In the genomic region with DNA sequence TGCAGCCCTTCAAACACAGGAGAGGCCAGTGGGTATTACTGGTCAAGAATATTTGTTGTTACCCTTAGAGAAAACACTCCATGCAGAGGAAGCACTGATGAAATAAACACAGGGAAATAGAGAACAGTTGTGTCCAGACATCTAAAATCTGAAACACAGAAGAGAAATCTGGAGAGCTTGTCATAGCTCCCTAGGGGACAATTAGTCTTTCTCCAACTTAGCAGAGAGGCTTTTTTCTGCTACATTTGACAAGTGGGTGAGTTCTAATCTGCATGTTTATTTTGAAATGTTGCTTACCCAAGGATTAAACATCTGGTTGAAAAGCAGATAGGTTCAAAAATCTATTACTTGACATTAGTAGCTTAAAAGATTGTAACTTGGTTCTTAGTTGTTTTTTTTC, we compare ENCODE assay signal across 15 cellular contexts.
"Had no signal": no experiment of that assay in that cellular context is flagged by ENCODE, and none has a peak within 500 bp of the region (broad histone marks: within the 10 kb centered on the region; RNA-seq: fewer than 3 reads in every experiment).

No MANE protein-coding gene starts in this region.

- H3K4me1 ChIP-seq: esophagus muscularis mucosa, pancreas had no signal

- H3K27me3 Mint-ChIP-seq: activated naive CD8-positive, alpha-beta T cell treated with anti-CD3 and anti-CD28 coated beads, Interleukin-2, amount 10 ng/mL, durations not matched to agents 7 days and 5 days; stimulated activated naive CD8-positive, alpha-beta T cell treated with anti-CD3 and anti-CD28 coated beads, Interleukin-15, amount 100 ng/mL, for 72 hours; type B pancreatic cell had no signal

- H3K9me3 ChIP-seq: esophagus muscularis mucosa, pancreas had no signal

- DNase-seq: activated CD4-positive, alpha-beta T cell treated with anti-CD3 and anti-CD28 coated beads, Interleukin-2, amount 50 U/mL, for 4 hours; activated CD4-positive, CD25-positive, alpha-beta regulatory T cell treated with anti-CD3 and anti-CD28 coated beads, Interleukin-2, amount 50 U/mL, for 72 hours; activated naive CD4-positive, alpha-beta T cell; activated naive CD8-positive, alpha-beta T cell treated with anti-CD3 and anti-CD28 coated beads, Interleukin-2, amount 10 ng/mL, durations not matched to agents 7 days and 5 days; activated T-cell treated with anti-CD3 and anti-CD28 coated beads for 4 hours; anterior cingulate cortex; brain microvascular endothelial cell; cortex of kidney; effector CD4-positive, alpha-beta T cell; pancreas; stimulated activated CD4-positive, alpha-beta T cell treated with anti-CD3 and anti-CD28 coated beads, Interleukin-1b, Interleukin-23, amount 100 ng/mL, for 48 hours; stimulated activated naive CD8-positive, alpha-beta T cell treated with anti-CD3 and anti-CD28 coated beads, Interleukin-15, amount 100 ng/mL, for 72 hours had no signal

- H3K4me1 Mint-ChIP-seq: activated naive CD8-positive, alpha-beta T cell treated with anti-CD3 and anti-CD28 coated beads, Interleukin-2, amount 10 ng/mL, durations not matched to agents 7 days and 5 days; stimulated activated naive CD8-positive, alpha-beta T cell treated with anti-CD3 and anti-CD28 coated beads, Interleukin-15, amount 100 ng/mL, for 72 hours had no signal

- H3K9me3 Mint-ChIP-seq: type B pancreatic cell had no signal

- H3K4me3 Mint-ChIP-seq: activated naive CD8-positive, alpha-beta T cell treated with anti-CD3 and anti-CD28 coated beads, Interleukin-2, amount 10 ng/mL, durations not matched to agents 7 days and 5 days; stimulated activated naive CD8-positive, alpha-beta T cell treated with anti-CD3 and anti-CD28 coated beads, Interleukin-15, amount 100 ng/mL, for 72 hours; type B pancreatic cell had no signal

- ATAC-seq: pancreas; sciatic nerve; stimulated activated naive CD8-positive, alpha-beta T cell treated with anti-CD3 and anti-CD28 coated beads, Interleukin-15, amount 100 ng/mL, for 72 hours had no signal

- H3K27me3 ChIP-seq: brain microvascular endothelial cell, esophagus muscularis mucosa, pancreas had no signal

- H3K36me3 Mint-ChIP-seq: activated naive CD8-positive, alpha-beta T cell treated with anti-CD3 and anti-CD28 coated beads, Interleukin-2, amount 10 ng/mL, durations not matched to agents 7 days and 5 days; type B pancreatic cell had no signal

- H3K4me3 ChIP-seq: esophagus muscularis mucosa, pancreas had no signal

- H3K36me3 ChIP-seq: brain microvascular endothelial cell, esophagus muscularis mucosa, pancreas had no signal

- H3K27ac ChIP-seq: brain microvascular endothelial cell, esophagus muscularis mucosa, pancreas had no signal

- H3K27ac Mint-ChIP-seq: activated naive CD8-positive, alpha-beta T cell treated with anti-CD3 and anti-CD28 coated beads, Interleukin-2, amount 10 ng/mL, durations not matched to agents 7 days and 5 days; stimulated activated naive CD8-positive, alpha-beta T cell treated with anti-CD3 and anti-CD28 coated beads, Interleukin-15, amount 100 ng/mL, for 72 hours; type B pancreatic cell had no signal
